In the genomic region with DNA sequence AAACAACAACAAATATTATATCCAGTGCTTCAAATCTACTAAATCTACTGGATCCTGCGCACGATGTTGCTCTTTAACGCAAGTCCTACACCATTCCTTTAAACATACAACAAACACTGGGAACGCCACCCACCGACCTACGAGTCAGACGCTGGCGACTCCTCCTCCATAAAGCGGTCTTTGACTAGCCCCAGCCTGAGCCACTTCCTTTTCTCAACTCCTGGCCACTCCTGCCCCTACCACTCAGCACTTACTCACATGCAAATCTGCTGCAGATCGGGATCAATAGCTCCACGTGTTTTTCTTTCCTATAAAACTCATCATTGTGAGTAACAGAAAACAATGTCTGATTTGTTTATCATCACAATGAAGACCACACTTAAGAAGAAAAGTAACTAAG, we compare ENCODE assay signal across 14 cellular contexts. TPM values are rescaled to one million over a fixed set of nuclear protein-coding genes. Genes with fewer than 3 reads are reported as not detected.
DNase-seq lines count a peak whose midpoint lies in the region; TF ChIP-seq lines count a peak whose summit lies in the region.
"Had no signal": no experiment of that assay in that cellular context is flagged by ENCODE, and none has a peak within 500 bp of the region (broad histone marks: within the 10 kb centered on the region; RNA-seq: fewer than 3 reads in every experiment).

No MANE protein-coding gene starts in this region.

- H3K36me3 ChIP-seq in HUES48 (ENCODE audit: control insufficient read depth, insufficient read depth, low read length): peaks cover 48% of the 10 kb centered on the region

- H3K27me3 Mint-ChIP-seq in brain: no peaks in the 10 kb centered on the region
- H3K27me3 Mint-ChIP-seq in osteocyte (ENCODE audit: unreplicated experiment): no peaks in the 10 kb centered on the region
- H3K27me3 Mint-ChIP-seq: naive thymus-derived CD4-positive, alpha-beta T cell had no signal

- H3K4me3 Mint-ChIP-seq in brain (peak overlapping the region in 3 of 5 experiments; percentile 26 to 56 (median 28)), osteocyte (ENCODE audit: unreplicated experiment) (no peak overlapping the region)
- H3K4me3 Mint-ChIP-seq: naive thymus-derived CD4-positive, alpha-beta T cell had no signal

- peak; percentile 32 for DNase-seq in EH (ENCODE audit: low read depth)
- DNase-seq in RPMI8226: no peak
- DNase-seq in NCI-H1694 (lab: John Stamatoyannopoulos, UW): no peak
- DNase-seq in Kasumi-1 (lab: John Stamatoyannopoulos, UW): no peak
- DNase-seq in osteocyte (ENCODE audit: extremely low spot score, unreplicated experiment): no peak
- DNase-seq: activated CD4-positive, CD25-positive, alpha-beta regulatory T cell treated with anti-CD3 and anti-CD28 coated beads, Interleukin-2, amount 50 U/mL, for 72 hours; activated T-cell treated with anti-CD3 and anti-CD28 coated beads for 4 hours; adrenal gland; left lung; naive thymus-derived CD4-positive, alpha-beta T cell had no signal

- H3K4me1 Mint-ChIP-seq in brain (peaks cover 64% of the 10 kb centered on the region), osteocyte (ENCODE audit: unreplicated experiment) (peaks cover 4% of the 10 kb centered on the region)

- TF ChIP-seq CTCF in brain (conservative IDR thresholded peaks at IDR 0.05) (no peak), osteocyte (IDR thresholded peaks at IDR 0.05) (no peak)

- peaks cover 57% of the 10 kb centered on the region for H3K36me3 Mint-ChIP-seq in brain
- peaks cover 29% of the 10 kb centered on the region for H3K36me3 Mint-ChIP-seq in osteocyte (ENCODE audit: unreplicated experiment)

- no peak overlapping the region for H3K4me3 ChIP-seq in HUES48 (ENCODE audit: low read depth, low read length)
- H3K4me3 ChIP-seq: adrenal gland, GM12878, left lung had no signal

- H3K27me3 ChIP-seq in HUES48 (ENCODE audit: control insufficient read depth, insufficient read depth, low read length) (no peaks in the 10 kb centered on the region), layer of hippocampus (ENCODE audit: control insufficient read depth, insufficient read depth, low read length) (no peaks in the 10 kb centered on the region)
- H3K27me3 ChIP-seq: adrenal gland, left lung had no signal

- peak overlapping the region; percentile 39 for H3K27ac ChIP-seq in HUES48 (ENCODE audit: low read depth, low read length)
- peak overlapping the region; percentile 27 for H3K27ac ChIP-seq in layer of hippocampus (ENCODE audit: low read depth, low read length)
- H3K27ac ChIP-seq: adrenal gland, left lung had no signal

- H3K9me3 Mint-ChIP-seq in brain (no peaks in the 10 kb centered on the region), osteocyte (ENCODE audit: unreplicated experiment) (no peaks in the 10 kb centered on the region)
- H3K9me3 Mint-ChIP-seq: naive thymus-derived CD4-positive, alpha-beta T cell had no signal

- H3K4me1 ChIP-seq in HUES48 (ENCODE audit: control insufficient read depth, insufficient read depth, low read length): peaks cover 29% of the 10 kb centered on the region
- H3K4me1 ChIP-seq: adrenal gland had no signal

- H3K9ac ChIP-seq in HUES48 (ENCODE audit: low read depth, low read length): no peak overlapping the region

- H3K9me3 ChIP-seq in HUES48 (ENCODE audit: control insufficient read depth, insufficient read depth, low read length): no peaks in the 10 kb centered on the region
- H3K9me3 ChIP-seq: adrenal gland, left lung had no signal

- H3K27ac Mint-ChIP-seq in brain: peak overlapping the region; percentile 80 to 100 (median 99)
- no peak overlapping the region for H3K27ac Mint-ChIP-seq in osteocyte (ENCODE audit: unreplicated experiment)

RNA-seq across cellular contexts. Expression of gene MNT, which starts 32.8 kb away (rescaled TPM):
- polyA plus RNA-seq in brain (ENCODE audit: insufficient read depth, low read depth, low replicate concordance): 17.4 TPM
- total RNA-seq in osteocyte: 30.4 and 35.6 TPM in 2 replicates
